In genomic region chr2:63843791-63844190, GRCh38 we compare ENCODE assay signal across 11 cellular contexts. TPM values are rescaled to one million over a fixed set of nuclear protein-coding genes. Genes with fewer than 3 reads are reported as not detected.
A peak's percentile ranks its signal among the peaks of the same experiment; 100 is the strongest.
DNase-seq lines count a peak whose midpoint lies in the region; ATAC-seq, FAIRE-seq and TF ChIP-seq lines count a peak whose summit lies in the region.
"Had no signal": no experiment of that assay in that cellular context is flagged by ENCODE, and none has a peak within 500 bp of the region (broad histone marks: within the 10 kb centered on the region; RNA-seq: fewer than 3 reads in every experiment).

No MANE protein-coding gene starts in this region.

- no peak for DNase-seq in activated naive CD4-positive, alpha-beta T cell treated with Interleukin-2 at 50 U/mL for 16 hours
- no peak for DNase-seq in GM12878 (ENCODE audit: low read depth, low spot score)
- DNase-seq in tibial artery, result no peak
- no peak for DNase-seq in NK-92 (lab: John Stamatoyannopoulos, UW; ENCODE audit: unreplicated experiment)
- no peak for DNase-seq in GM13977 (ENCODE audit: low spot score)
- DNase-seq: C1 segment of cervical spinal cord; stimulated activated naive CD4-positive, alpha-beta T cell had no signal

- H3K36me3 ChIP-seq in GM12878 (ENCODE audit: control insufficient read depth in 2 of 2, insufficient read depth in 2 of 2, low read length in 1 of 2) (no peaks in the 10 kb centered on the region), liver (ENCODE audit: control insufficient read depth in 4 of 4, insufficient read depth in 3 of 4, low read depth in 1 of 4, low read length in 3 of 4) (peaks cover 0 to 2% (median 0%) of the 10 kb centered on the region in 4 donors), tibial artery (no peaks in the 10 kb centered on the region)

- no peak for FAIRE-seq in GM12878 (lab: Jason Lieb, UNC)

- peaks cover 7% of the 10 kb centered on the region for H3K9me3 Mint-ChIP-seq in activated naive CD4-positive, alpha-beta T cell treated with anti-CD3 and anti-CD28 coated beads, Interleukin-2, amount 50 U/mL, for 24 hours

- H3K27ac ChIP-seq in GM12878 (ENCODE audit: control insufficient read depth, insufficient read depth) (no peak overlapping the region), liver (ENCODE audit: low read depth in 1 of 2, low read length in 2 of 2) (peak overlapping the region in 1 of 2 donors; percentile 99), tibial artery (peak overlapping the region; percentile 91 to 98)
- H3K27ac ChIP-seq: parathyroid adenoma had no signal

- no peak for TF ChIP-seq EP300 in GM12878 (IDR thresholded peaks at IDR 0.05; ENCODE audit: borderline replicate concordance in 1 of 2, control insufficient read depth in 1 of 2, low read depth in 2 of 2, low read length in 2 of 2)

- SMC1A ChIA-PET in GM12878 (lab: Charles Lee; ENCODE audit: uncharacterized antibody, unreplicated experiment), result interaction anchor here (1.3 to 7.6 kb wide), 4 partner anchors 10 to 256 kb away, joined by 3 to 90 read pairs (median 34); partner anchors contain the start of gene WDPCP

- CTCF ChIA-PET in GM12878 (lab: Yijun Ruan, JAX), result interaction anchor here (0.6 to 4.0 kb wide), 6 partner anchors 9 to 614 kb away, joined by 3 to 36 read pairs (median 4); no protein-coding TSS in a partner anchor

- no peak overlapping the region; the same call in 1 of the 2 replicates for H3K4me3 ChIP-seq in GM12878
- H3K4me3 ChIP-seq in liver (ENCODE audit: low read depth in 1 of 3, low read length in 3 of 3), result peak overlapping the region; percentile 64 to 98 (median 92)
- peak overlapping the region; percentile 72 to 89 for H3K4me3 ChIP-seq in tibial artery

- H2AFZ ChIP-seq in GM12878 (ENCODE audit: control insufficient read depth, low read depth, low read length), result no peak overlapping the region
- H2AFZ ChIP-seq: parathyroid adenoma had no signal

- ATAC-seq in GM12878, result no peak
- no peak for ATAC-seq in HG02763 (IDR thresholded peaks at IDR 0.05; ENCODE audit: unreplicated experiment)

- POLR2A ChIA-PET in GM12878 (lab: Charles Lee), result interaction anchor here (0.6 kb wide), 1 partner anchor 262 kb away, joined by 6 read pairs; no protein-coding TSS in a partner anchor

- peaks cover 7% of the 10 kb centered on the region for H3K36me3 Mint-ChIP-seq in activated naive CD4-positive, alpha-beta T cell treated with anti-CD3 and anti-CD28 coated beads, Interleukin-2, amount 50 U/mL, for 24 hours

- TF ChIP-seq CTCF in GM12878 (IDR thresholded peaks at IDR 0.05 in 2 of 3, conservative IDR thresholded peaks at IDR 0.05 in 1 of 3; ENCODE audit: control insufficient read depth in 2 of 3, extremely low read depth in 1 of 3, insufficient read depth in 1 of 3, low read depth in 3 of 3, low read length in 3 of 3) (no peak), liver (IDR thresholded peaks at IDR 0.05; ENCODE audit: low read depth, low read length, missing input control) (no peak), tibial artery (IDR thresholded peaks at IDR 0.05) (no peak), GM13977 (IDR thresholded peaks at IDR 0.05; ENCODE audit: extremely low read depth, insufficient read depth, missing control alignments) (no peak)

- peak overlapping the region; percentile 85 for H3K27ac Mint-ChIP-seq in activated naive CD4-positive, alpha-beta T cell treated with anti-CD3 and anti-CD28 coated beads, Interleukin-2, amount 50 U/mL, for 24 hours

- H3K9me3 ChIP-seq in GM12878 (replicated peaks; ENCODE audit: control insufficient read depth, insufficient read depth, low read length), result peaks cover 4% of the 10 kb centered on the region; the same call in 2 of the 3 replicates
- no peaks in the 10 kb centered on the region for H3K9me3 ChIP-seq in liver (ENCODE audit: control insufficient read depth in 4 of 4, low read length in 3 of 4)
- no peaks in the 10 kb centered on the region for H3K9me3 ChIP-seq in tibial artery

- peaks cover 71% of the 10 kb centered on the region for H3K79me2 ChIP-seq in GM12878 (ENCODE audit: control insufficient read depth, insufficient read depth, low read length)

- H3K4me2 ChIP-seq in GM12878 (ENCODE audit: control insufficient read depth, insufficient read depth), result peak overlapping the region; percentile 77

- no peak for TF ChIP-seq POLR2A in GM12878 (IDR thresholded peaks at IDR 0.05; ENCODE audit: low read depth, low read length)

- H4K20me1 ChIP-seq in GM12878 (ENCODE audit: control insufficient read depth, insufficient read depth), result no peaks in the 10 kb centered on the region

- RAD21 ChIA-PET in GM12878 (lab: Charles Lee; ENCODE audit: unreplicated experiment), result interaction anchor here (1.2 to 2.4 kb wide), 3 partner anchors 9 to 18 kb away, joined by 3 to 9 read pairs (median 5); no protein-coding TSS in a partner anchor

- H3K4me1 ChIP-seq in GM12878 (ENCODE audit: control insufficient read depth, insufficient read depth, low read length) (no peaks in the 10 kb centered on the region), liver (ENCODE audit: control insufficient read depth in 4 of 4, insufficient read depth in 4 of 4, low read length in 3 of 4) (peaks cover 2 to 33% (median 12%) of the 10 kb centered on the region in 4 donors), tibial artery (peaks cover 0 to 65% (median 28%) of the 10 kb centered on the region in 4 donors)

- peaks cover 78% of the 10 kb centered on the region for H3K4me1 Mint-ChIP-seq in activated naive CD4-positive, alpha-beta T cell treated with anti-CD3 and anti-CD28 coated beads, Interleukin-2, amount 50 U/mL, for 24 hours

- intact Hi-C loops in GM12878 (cut with micrococcal nuclease; ENCODE audit: unreplicated experiment), result loop anchor here (5.0 kb wide), 1 partner anchor 256 kb away; the partner anchor contains the start of genes MDH1 and WDPCP
- intact Hi-C loops in tibial artery (cut with DNase I; ENCODE audit: low total_unique reads), result no loop called here

- WGBS in GM12878 (ENCODE audit: insufficient coverage, insufficient replicate concordance, low lambda C conversion rate, missing lambda C conversion rate), result 91% methylated on average over 2 of the region's 2 CpGs
- 26% methylated on average over 2 of the region's 2 CpGs for WGBS in liver

- no TSS peak for BruUV-seq in GM12878 (replicated peaks; lab: Mats Ljungman, UMichigan)

- H3K27me3 Mint-ChIP-seq in activated naive CD4-positive, alpha-beta T cell treated with anti-CD3 and anti-CD28 coated beads, Interleukin-2, amount 50 U/mL, for 24 hours, result no peaks in the 10 kb centered on the region

- peak overlapping the region; percentile 11 for H3K4me3 Mint-ChIP-seq in activated naive CD4-positive, alpha-beta T cell treated with anti-CD3 and anti-CD28 coated beads, Interleukin-2, amount 50 U/mL, for 24 hours

- no peaks in the 10 kb centered on the region for H3K27me3 ChIP-seq in GM12878 (replicated peaks in 1 of 2; ENCODE audit: control insufficient read depth in 2 of 2, insufficient read depth in 2 of 2, low read length in 1 of 2)
- H3K27me3 ChIP-seq in liver (ENCODE audit: control insufficient read depth in 4 of 4, insufficient read depth in 4 of 4, low read length in 3 of 4), result no peaks in the 10 kb centered on the region
- H3K27me3 ChIP-seq in tibial artery, result no peaks in the 10 kb centered on the region

- H3K9ac ChIP-seq in GM12878 (ENCODE audit: control insufficient read depth, insufficient read depth, low read length) (no peak overlapping the region), liver (ENCODE audit: low read depth in 1 of 2, low read length in 2 of 2) (peak overlapping the region; percentile 98 to 100)
- H3K9ac ChIP-seq: parathyroid adenoma had no signal

- in situ Hi-C loops in GM12878 (cut with MboI), result no loop called here
- in situ Hi-C loops in GM13977 (cut with MboI; ENCODE audit: low pct_unique_long_range_greater_than_20kb, low sequenced_read_pairs, unreplicated experiment), result no loop called here

- no peak for TF ChIP-seq RAD21 in GM12878 (IDR thresholded peaks at IDR 0.05; ENCODE audit: insufficient read depth, low read depth, low read length)
- no peak for TF ChIP-seq RAD21 in liver (IDR thresholded peaks at IDR 0.05)

TF ChIP-seq in GM12878, 131 proteins besides CTCF, POLR2A, EP300 and RAD21:
- TF ChIP-seq NBN (IDR thresholded peaks at IDR 0.05) (no peak), RAD51 (IDR thresholded peaks at IDR 0.05) (no peak), TCF7 (IDR thresholded peaks at IDR 0.05; ENCODE audit: borderline replicate concordance) (no peak), BMI1 (IDR thresholded peaks at IDR 0.05; ENCODE audit: borderline replicate concordance) (no peak), IRF4 (IDR thresholded peaks at IDR 0.05; ENCODE audit: low read depth, low read length) (no peak)

TF ChIP-seq in liver, 16 proteins besides CTCF, POLR2A, EP300 and RAD21 (continues in another document):
- TF ChIP-seq NR2F2 (IDR thresholded peaks at IDR 0.05) (no peak), RXRA (IDR thresholded peaks at IDR 0.05) (no peak), GABPA (IDR thresholded peaks at IDR 0.05 in 1 of 2, conservative IDR thresholded peaks at IDR 0.05 in 1 of 2) (no peak), EGR1 (IDR thresholded peaks at IDR 0.05; ENCODE audit: low read depth in 2 of 2) (no peak)

RNA-seq across cellular contexts. Expression of gene UGP2, which starts 2.1 kb away (rescaled TPM):
- total RNA-seq in GM12878 (2013; cell fraction: nucleolus; rRNA removed), result 46.0 and 61.1 TPM in 2 replicates
- total RNA-seq in GM12878 (2014; rRNA removed) (40.8 and 50.7 TPM in 2 replicates), GM12878 (2014; rRNA removed; fragmentation: Illumina TruSeq; extraction: Trizol) (69.8 and 70.1 TPM in 2 replicates), GM12878 (2021) (57.4 and 64.8 TPM in 2 replicates), liver (100 to 1,000 TPM in 1 of 2 donors, 10 to 100 TPM in 1; 76.2 to 341 TPM)
- polyA plus RNA-seq in GM12878 (2011; ENCODE audit: low read depth), result 49.9 TPM
- polyA plus RNA-seq in GM12878 (2011; rRNA removed) (71.2 and 122 TPM in 2 replicates), GM12878 (2014; fragmentation: Illumina TruSeq; extraction: Trizol) (87.1 and 108 TPM in 2 replicates), GM12878 (2014; fragmentation: Nextera tagmentation; extraction: Ambion mirVana) (10 to 100 TPM; 81.0 to 89.0 TPM), GM12878 (2014; rRNA removed) (37.2 and 49.1 TPM in 2 replicates), GM12878 (2016; fragmentation: Nextera tagmentation; extraction: Ambion mirVana) (10 to 100 TPM; 91.7 to 98.3 TPM), liver (100 to 1,000 TPM; 182 to 723 TPM)
- 22.0 and 25.7 TPM in 2 replicates for polyA plus RNA-seq in GM12878 (2011; cell fraction: cytosol; rRNA removed)
- 21.2 and 22.8 TPM in 2 replicates for polyA plus RNA-seq in GM12878 (2011; cell fraction: nucleus; rRNA removed)
- polyA plus RNA-seq in GM12878 (2012), result 61.7 and 69.6 TPM in 2 replicates
- 20.1 and 29.6 TPM in 2 replicates for polyA minus RNA-seq in GM12878 (2011; rRNA and poly(A)+ RNA removed)
- 17.9 and 19.5 TPM in 2 replicates for polyA minus RNA-seq in GM12878 (2011; cell fraction: cytosol; rRNA and poly(A)+ RNA removed)
- polyA minus RNA-seq in GM12878 (2011; cell fraction: nucleus; rRNA and poly(A)+ RNA removed), result 15.4 and 23.7 TPM in 2 replicates
